ENCODE assay signal across 18 cellular contexts in the genomic region with DNA sequence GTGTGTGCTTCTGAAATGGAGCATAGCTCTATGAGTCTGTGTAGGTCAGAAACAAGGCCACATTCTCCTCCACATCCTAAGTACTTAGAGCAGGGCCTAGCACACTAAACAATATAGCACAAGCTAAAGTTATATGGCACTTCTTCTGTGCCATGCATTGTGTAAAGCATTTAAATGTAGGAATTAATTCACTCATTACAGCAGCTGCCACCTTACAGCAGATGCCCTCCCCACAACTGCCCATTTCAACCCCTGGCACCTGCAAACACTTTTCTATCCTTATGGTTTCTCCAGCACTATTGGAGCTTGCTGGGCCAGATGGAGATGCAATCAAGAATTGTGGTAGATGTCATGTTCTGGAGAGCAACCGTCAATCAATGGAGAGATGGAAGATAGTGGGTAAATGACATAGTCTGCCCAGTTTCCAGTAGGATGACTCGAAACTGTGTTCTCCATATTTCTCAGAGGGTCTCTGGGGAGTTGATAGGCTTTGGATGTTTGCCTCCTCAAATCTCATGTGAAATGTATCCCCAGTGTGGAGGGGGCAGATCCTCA.
"Had no signal": no experiment of that assay in that cellular context is flagged by ENCODE, and none has a peak within 500 bp of the region (broad histone marks: within the 10 kb centered on the region; RNA-seq: fewer than 3 reads in every experiment).

No MANE protein-coding gene starts in this region.

- H3K9ac ChIP-seq: KMS-11 had no signal

- H3K4me2 ChIP-seq: KMS-11 had no signal

- ATAC-seq: K562, T-cell had no signal

- H3K4me3 ChIP-seq: K562 had no signal

- DNase-seq: Kasumi-1, MM.1S, NCI-H1048, NCI-H1105, NCI-H1436 treated with DMSO at 0.1 percent for 48 hours, NCI-H1694, NCI-H187 treated with DMSO at 0.1 percent for 48 hours, NCI-H2029 treated with DMSO at 0.1 percent for 48 hours, NCI-H226, NCI-H446, NCI-H510A, NCI-H524 treated with DMSO at 0.1 percent for 48 hours, RPMI8226, SHP77, SW 1271, T-cell had no signal

- H3K27ac ChIP-seq: KMS-11 had no signal
